In genomic region chr16:83994087-83994486, GRCh38 we compare ENCODE assay signal across 12 cellular contexts. TPM values are rescaled to one million over a fixed set of nuclear protein-coding genes. Genes with fewer than 3 reads are reported as not detected.
DNase-seq lines count a peak whose midpoint lies in the region; TF ChIP-seq lines count a peak whose summit lies in the region.
"Had no signal": no experiment of that assay in that cellular context is flagged by ENCODE, and none has a peak within 500 bp of the region (broad histone marks: within the 10 kb centered on the region; RNA-seq: fewer than 3 reads in every experiment).

No MANE protein-coding gene starts in this region.

- H3K4me1 Mint-ChIP-seq in T-helper 2 cell treated with Interferon-gamma antibody and Interleukin-4, amounts not matched to agents 5 μg/mL and 100 μg/mL, for 36 hours (ENCODE audit: low read depth), result no peaks in the 10 kb centered on the region

- H3K27me3 ChIP-seq in neutrophil (peaks cover 40% of the 10 kb centered on the region), prostate gland (replicated peaks; ENCODE audit: insufficient read depth) (no peaks in the 10 kb centered on the region)
- H3K27me3 ChIP-seq: cardiac muscle cell had no signal

- intact Hi-C loops in prostate gland (cut with DNase I), result no loop called here

- H3K9me3 ChIP-seq in neutrophil (no peaks in the 10 kb centered on the region), prostate gland (no peaks in the 10 kb centered on the region)

- no peak for TF ChIP-seq POLR2A in prostate gland (IDR thresholded peaks at IDR 0.05)

- H3K4me3 ChIP-seq in choroid plexus epithelial cell (ENCODE audit: low read depth, low read length) (no peak overlapping the region), neutrophil (ENCODE audit: low read depth in 1 of 2, low read length in 1 of 2) (peak overlapping the region; percentile 41 to 45), prostate gland (no peak overlapping the region)
- H3K4me3 ChIP-seq: cardiac muscle cell had no signal

- H3K27ac ChIP-seq in neutrophil (peak overlapping the region; percentile 98), prostate gland (no peak overlapping the region)
- H3K27ac ChIP-seq: cardiac muscle cell had no signal

- no peak overlapping the region for H3K4me3 Mint-ChIP-seq in T-helper 2 cell treated with Interferon-gamma antibody and Interleukin-4, amounts not matched to agents 5 μg/mL and 100 μg/mL, for 36 hours

- no peak overlapping the region for H3K27ac Mint-ChIP-seq in T-helper 2 cell treated with Interferon-gamma antibody and Interleukin-4, amounts not matched to agents 5 μg/mL and 100 μg/mL, for 36 hours

- H3K9me3 Mint-ChIP-seq in T-helper 2 cell treated with Interferon-gamma antibody and Interleukin-4, amounts not matched to agents 5 μg/mL and 100 μg/mL, for 36 hours, result peaks cover 3% of the 10 kb centered on the region

- DNase-seq in GM03348 (ENCODE audit: low spot score) (peak; percentile 91), NCI-H226 (peak; percentile 83), choroid plexus epithelial cell (ENCODE audit: low read depth) (peak; percentile 96), prostate gland (ENCODE audit: low spot score) (no peak), NCI-H146 treated with DMSO at 0.1 percent for 48 hours (lab: John Stamatoyannopoulos, UW; ENCODE audit: unreplicated experiment) (no peak), DMS153 treated with DMSO at 0.1 percent for 48 hours (lab: John Stamatoyannopoulos, UW; ENCODE audit: unreplicated experiment) (no peak)
- no peak for DNase-seq in T-helper 2 cell treated with Interferon-gamma antibody and Interleukin-4, amounts not matched to agents 5 μg/mL and 100 μg/mL, for 36 hours (ENCODE audit: low spot score)
- DNase-seq: left cardiac atrium; NCI-H2107; stimulated activated CD4-positive, alpha-beta T cell treated with anti-CD3 and anti-CD28 coated beads, Interleukin-2, amount 100 ng/mL, for 24 hours had no signal

- H3K4me1 ChIP-seq in neutrophil (ENCODE audit: control insufficient read depth in 1 of 2, insufficient read depth in 1 of 2, low read depth in 1 of 2, low read length in 1 of 2) (peaks cover 38 to 41% of the 10 kb centered on the region in 2 experiments), prostate gland (replicated peaks) (no peaks in the 10 kb centered on the region)

- WGBS in prostate gland, result 89% methylated on average over 4 of the region's 8 CpGs

- H3K36me3 ChIP-seq in neutrophil, result no peaks in the 10 kb centered on the region
- H3K36me3 ChIP-seq in prostate gland, result no peaks in the 10 kb centered on the region
- H3K36me3 ChIP-seq: cardiac muscle cell had no signal

- TF ChIP-seq CTCF in choroid plexus epithelial cell (conservative IDR thresholded peaks at IDR 0.05; ENCODE audit: low read depth, low read length), result no peak
- no peak for TF ChIP-seq CTCF in neutrophil (IDR thresholded peaks at IDR 0.05)
- no peak for TF ChIP-seq CTCF in prostate gland (IDR thresholded peaks at IDR 0.05)

- peaks cover 12% of the 10 kb centered on the region for H3K27me3 Mint-ChIP-seq in T-helper 2 cell treated with Interferon-gamma antibody and Interleukin-4, amounts not matched to agents 5 μg/mL and 100 μg/mL, for 36 hours (ENCODE audit: low read depth)

- H3K36me3 Mint-ChIP-seq in T-helper 2 cell treated with Interferon-gamma antibody and Interleukin-4, amounts not matched to agents 5 μg/mL and 100 μg/mL, for 36 hours (ENCODE audit: low read depth), result no peaks in the 10 kb centered on the region

RNA-seq across cellular contexts. Expression of gene NECAB2, which starts 26.0 kb away (rescaled TPM):
- 1 to 10 TPM in 1 of 2 donors, not detected in 1; 2.8 TPM for total RNA-seq in prostate gland

RNA-seq across cellular contexts. Expression of gene OSGIN1, which starts 41.0 kb away (rescaled TPM):
- total RNA-seq in prostate gland, result 1 to 10 TPM; 4.4 to 9.4 TPM

RNA-seq across cellular contexts. Expression of gene SLC38A8, which starts 48.5 kb away (rescaled TPM):
- total RNA-seq in prostate gland, result not detected
- total RNA-seq: cardiac muscle cell, left cardiac atrium had no signal

Comparison
In these comparisons a context has a peak if more than half of its experiments do, and no peak if none do; other contexts are left out.
1. DNase-seq: peak in GM03348 (single experiment), NCI-H226 (single experiment) and choroid plexus epithelial cell (single experiment); none in prostate gland (single experiment), NCI-H146 treated with DMSO at 0.1 percent for 48 hours (single experiment), T-helper 2 cell treated with Interferon-gamma antibody and Interleukin-4, amounts not matched to agents 5 μg/mL and 100 μg/mL, for 36 hours (single experiment) and DMS153 treated with DMSO at 0.1 percent for 48 hours (single experiment).
2. H3K4me3 ChIP-seq: peak in neutrophil (2 of 2); none in choroid plexus epithelial cell (single experiment) and prostate gland (0 of 2).